Comparison of ENCODE assay signal across 8 cellular contexts in the genomic region with DNA sequence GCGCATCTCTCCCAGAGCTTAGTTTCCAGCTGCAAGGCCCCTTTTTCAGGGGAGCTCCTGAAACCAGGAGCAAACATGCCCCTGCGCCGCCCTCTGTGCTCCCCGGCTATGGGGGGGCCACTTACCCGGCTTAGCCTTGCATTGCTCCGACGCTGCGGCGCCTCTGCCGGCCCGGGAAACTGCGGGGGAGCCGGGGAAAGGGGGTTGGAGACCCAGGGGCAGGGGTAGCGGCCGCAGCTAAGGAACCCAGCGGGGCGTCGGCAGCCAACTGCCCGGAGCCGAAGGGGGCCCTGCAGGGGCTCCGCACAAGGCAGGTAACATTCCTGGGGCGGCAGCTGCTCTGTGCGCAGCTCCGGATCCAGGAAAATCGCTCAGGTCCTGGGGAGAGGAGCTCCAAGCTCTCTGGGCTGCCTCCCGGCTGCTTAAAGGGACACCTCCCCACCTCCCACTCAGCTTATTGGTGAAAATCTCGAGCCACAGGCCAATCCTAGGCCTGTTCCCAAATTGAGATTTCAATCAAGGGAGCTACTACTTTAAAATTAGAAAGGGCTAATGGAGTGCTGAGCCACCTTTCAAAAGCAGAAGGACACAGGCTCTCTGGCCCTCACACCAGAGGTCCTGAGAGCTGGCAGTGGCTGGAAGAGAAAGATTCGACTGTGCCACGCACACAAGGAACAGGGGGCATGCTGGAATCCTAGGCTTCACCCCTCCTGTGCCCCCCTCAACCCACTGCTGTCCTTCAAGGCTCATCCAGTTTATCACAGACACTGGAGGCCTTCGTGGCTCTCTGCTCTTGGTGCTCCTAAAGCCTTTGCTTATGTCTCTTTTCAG. TPM values are rescaled to one million over a fixed set of nuclear protein-coding genes. Genes with fewer than 3 reads are reported as not detected.
DNase-seq lines count a peak whose midpoint lies in the region; ATAC-seq and TF ChIP-seq lines count a peak whose summit lies in the region.

No MANE protein-coding gene starts in this region.

- BruUV-seq in mammary epithelial cell (replicated peaks; lab: Mats Ljungman, UMichigan): no TSS peak

- peak overlapping the region; percentile 86 for H3K4me2 ChIP-seq in mammary epithelial cell (ENCODE audit: insufficient read depth, low read depth, low read length)

- H3K27me3 ChIP-seq in mammary epithelial cell (ENCODE audit: insufficient read depth, low read length) (no peaks in the 10 kb centered on the region), iPS-15b (ENCODE audit: control insufficient read depth, insufficient read depth, low read length) (peaks cover 2% of the 10 kb centered on the region)

- H3K36me3 ChIP-seq in mammary epithelial cell (ENCODE audit: insufficient read depth, low read length) (no peaks in the 10 kb centered on the region), iPS-15b (ENCODE audit: control insufficient read depth, insufficient read depth, low read length) (no peaks in the 10 kb centered on the region)

- DNase-seq in GM03348 (ENCODE audit: low spot score) (peak; percentile 90), mammary epithelial cell (peak; percentile 76), renal cortical epithelial cell (ENCODE audit: low read depth) (peak; percentile 41), NCI-H1930 (lab: John Stamatoyannopoulos, UW) (no peak)
- DNase-seq in activated naive CD4-positive, alpha-beta T cell (lab: John Stamatoyannopoulos, UW): no peak

- H4K20me1 ChIP-seq in mammary epithelial cell (ENCODE audit: insufficient read depth, low read length): no peaks in the 10 kb centered on the region

- peaks cover 27% of the 10 kb centered on the region for H3K4me1 ChIP-seq in mammary epithelial cell (ENCODE audit: insufficient read depth, low read length)
- H3K4me1 ChIP-seq in iPS-15b (ENCODE audit: control insufficient read depth, insufficient read depth, low read length): peaks cover 15% of the 10 kb centered on the region

- 5% methylated on average over 8 of the region's 30 CpGs for WGBS in mammary epithelial cell (ENCODE audit: low coverage, missing lambda C conversion rate)

- peak overlapping the region; percentile 78 for H3K27ac ChIP-seq in mammary epithelial cell (ENCODE audit: insufficient read depth, low read depth, low read length)

- in situ Hi-C loops in mammary epithelial cell (cut with MboI; ENCODE audit: low sequenced_read_pairs in 2 of 2): no loop called here

- no peak for ATAC-seq in HG02571 (IDR thresholded peaks at IDR 0.05; ENCODE audit: unreplicated experiment)
- no peak for ATAC-seq in GM19023 (IDR thresholded peaks at IDR 0.05; ENCODE audit: unreplicated experiment)

- H3K9ac ChIP-seq in mammary epithelial cell (ENCODE audit: insufficient read depth, low read length) (peak overlapping the region; percentile 91), iPS-15b (ENCODE audit: low read depth, low read length) (peak overlapping the region; percentile 61)

- H3K9me3 ChIP-seq in mammary epithelial cell (replicated peaks; ENCODE audit: insufficient read depth, low read length) (no peaks in the 10 kb centered on the region), iPS-15b (ENCODE audit: control insufficient read depth, insufficient read depth, low read length) (no peaks in the 10 kb centered on the region)

- dilution Hi-C loops in mammary epithelial cell (cut with HindIII; ENCODE audit: low sequenced_read_pairs): no loop called here

- peaks cover 46% of the 10 kb centered on the region for H3K79me2 ChIP-seq in mammary epithelial cell (ENCODE audit: insufficient read depth, low read length)

- H2AFZ ChIP-seq in mammary epithelial cell (ENCODE audit: low read depth, low read length): peak overlapping the region; percentile 92

- peak in 1 of 2 donors; percentile 7 for TF ChIP-seq CTCF in mammary epithelial cell (conservative IDR thresholded peaks at IDR 0.05 in 1 of 2, IDR thresholded peaks at IDR 0.05 in 1 of 2; ENCODE audit: extremely low read depth in 1 of 2, insufficient read depth in 1 of 2, low read depth in 1 of 2, low read length in 2 of 2)

- intact Hi-C loops in mammary epithelial cell (cut with micrococcal nuclease): loop anchor here (2.0 to 10.0 kb wide), 5 partner anchors 23 to 217 kb away; a partner anchor contains a TSS

- CTCF ChIA-PET in mammary epithelial cell (lab: Charles Lee; ENCODE audit: low non-redundant PET): interaction anchor here (0.6 kb wide), 3 partner anchors 11 to 1302 kb away, joined by 3 to 4 read pairs (median 3); no protein-coding TSS in a partner anchor

- H3K4me3 ChIP-seq in mammary epithelial cell (replicated peaks in 1 of 3; ENCODE audit: insufficient read depth in 1 of 3, low read depth in 2 of 3, low read length in 3 of 3) (peak overlapping the region; percentile 68 to 89 (median 84)), iPS-15b (ENCODE audit: low read depth, low read length) (peak overlapping the region; percentile 52)

RNA-seq across cellular contexts. Expression of a gene that starts 42.7 kb away (rescaled TPM):
- total RNA-seq in mammary epithelial cell (10 to 100 TPM; 23.2 to 50.5 TPM), renal cortical epithelial cell (27.1 and 56.1 TPM in 2 replicates)
- 8.6 TPM for polyA plus RNA-seq in mammary epithelial cell
- polyA minus RNA-seq in mammary epithelial cell: 50.8 TPM

Comparison
In these comparisons a context has a peak if more than half of its experiments do, and no peak if none do; other contexts are left out.
1. DNase-seq: peak in GM03348 (single experiment), mammary epithelial cell (single experiment) and renal cortical epithelial cell (single experiment); none in activated naive CD4-positive, alpha-beta T cell (0 of 4) and NCI-H1930 (0 of 2).